12 cellular contexts compared by ENCODE assay signal in the genomic region with DNA sequence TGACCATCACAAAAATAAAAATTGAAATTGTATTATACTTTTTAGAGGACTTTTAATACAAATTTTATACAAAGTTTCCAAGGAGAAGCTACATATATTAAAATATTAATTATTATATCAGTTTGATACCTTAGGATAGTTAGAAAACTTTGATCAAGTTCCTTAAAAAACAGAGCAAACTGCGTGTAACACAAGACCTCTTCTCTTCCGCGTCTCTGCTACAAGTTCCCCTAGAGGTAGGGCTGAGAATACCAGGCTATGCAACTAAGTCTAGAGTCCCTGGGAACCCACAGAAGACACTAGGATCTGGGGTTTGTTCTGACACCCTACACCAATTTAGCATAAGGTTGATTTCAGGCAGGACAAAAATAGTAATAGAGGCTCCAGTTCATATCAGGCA.
DNase-seq lines count a peak whose midpoint lies in the region; TF ChIP-seq lines count a peak whose summit lies in the region.
"Had no signal": no experiment of that assay in that cellular context is flagged by ENCODE, and none has a peak within 500 bp of the region (broad histone marks: within the 10 kb centered on the region; RNA-seq: fewer than 3 reads in every experiment).

No MANE protein-coding gene starts in this region.

- intact Hi-C loops in uterus (cut with DNase I; ENCODE audit: low total_unique reads), result no loop called here

- no peaks in the 10 kb centered on the region for H3K4me1 Mint-ChIP-seq in neural progenitor cell

- H3K9me3 Mint-ChIP-seq in neural progenitor cell, result no peaks in the 10 kb centered on the region

- no peaks in the 10 kb centered on the region for H3K79me2 ChIP-seq in neural progenitor cell (ENCODE audit: low read depth)

- H2AFZ ChIP-seq in neural progenitor cell (replicated peaks), result no peak overlapping the region

- H3K27me3 ChIP-seq in neural progenitor cell, result no peaks in the 10 kb centered on the region
- no peaks in the 10 kb centered on the region for H3K27me3 ChIP-seq in uterus

- TF ChIP-seq POLR2A in uterus (IDR thresholded peaks at IDR 0.05), result no peak

- H3K4me3 Mint-ChIP-seq in neural progenitor cell, result no peak overlapping the region
- H3K4me3 Mint-ChIP-seq: activated naive CD4-positive, alpha-beta T cell treated with anti-CD3 and anti-CD28 coated beads for 36 hours had no signal

- H3K36me3 ChIP-seq in neural progenitor cell (no peaks in the 10 kb centered on the region), uterus (peaks cover 0 to 3% of the 10 kb centered on the region in 2 donors)

- no peak overlapping the region for H3K27ac Mint-ChIP-seq in neural progenitor cell
- H3K27ac Mint-ChIP-seq: activated naive CD4-positive, alpha-beta T cell treated with anti-CD3 and anti-CD28 coated beads for 36 hours had no signal

- no peak overlapping the region for H3K9ac ChIP-seq in neural progenitor cell

- H3K9me3 ChIP-seq in neural progenitor cell (ENCODE audit: low read depth) (no peaks in the 10 kb centered on the region), uterus (no peaks in the 10 kb centered on the region)

- H3K4me3 ChIP-seq in choroid plexus epithelial cell (ENCODE audit: low read depth, low read length) (no peak overlapping the region), neural progenitor cell (no peak overlapping the region), uterus (no peak overlapping the region)

- H3F3A ChIP-seq in neural progenitor cell (ENCODE audit: low read depth), result no peaks in the 10 kb centered on the region

- H3K27ac ChIP-seq in neural progenitor cell, result no peak overlapping the region
- no peak overlapping the region for H3K27ac ChIP-seq in uterus
- H3K27ac ChIP-seq: epithelial cell of prostate had no signal

- no peaks in the 10 kb centered on the region for H3K36me3 Mint-ChIP-seq in neural progenitor cell

- no peaks in the 10 kb centered on the region for H4K20me1 ChIP-seq in neural progenitor cell (ENCODE audit: low read depth)

- peak; percentile 2 to 10 for DNase-seq in Kasumi-1 (lab: John Stamatoyannopoulos, UW)
- peak; percentile 57 for DNase-seq in choroid plexus epithelial cell (ENCODE audit: low read depth)
- peak; percentile 49 for DNase-seq in neural progenitor cell (ENCODE audit: low spot score)
- DNase-seq in DMS114 treated with DMSO at 0.1 percent for 48 hours (lab: John Stamatoyannopoulos, UW; ENCODE audit: unreplicated experiment), result no peak
- DNase-seq in islet precursor cell, result no peak
- no peak for DNase-seq in NCI-H345 treated with DMSO at 0.1 percent for 48 hours (lab: John Stamatoyannopoulos, UW; ENCODE audit: unreplicated experiment)
- no peak for DNase-seq in uterus
- DNase-seq: activated naive CD4-positive, alpha-beta T cell treated with anti-CD3 and anti-CD28 coated beads for 36 hours; midbrain; NCI-H510A treated with DMSO at 0.1 percent for 48 hours had no signal

- H3K27me3 Mint-ChIP-seq in neural progenitor cell (ENCODE audit: insufficient read depth, low read depth), result no peaks in the 10 kb centered on the region

- no peak overlapping the region for H3K4me2 ChIP-seq in neural progenitor cell

- no peaks in the 10 kb centered on the region for H3K4me1 ChIP-seq in neural progenitor cell
- no peaks in the 10 kb centered on the region for H3K4me1 ChIP-seq in uterus

- TF ChIP-seq CTCF in GM12874 (IDR thresholded peaks at IDR 0.05; ENCODE audit: insufficient read depth, low read depth, low read length) (peak; percentile 11; the same call in 1 of the 2 replicates), choroid plexus epithelial cell (conservative IDR thresholded peaks at IDR 0.05; ENCODE audit: low read depth, low read length) (peak; percentile 73), neural progenitor cell (IDR thresholded peaks at IDR 0.05) (peak; percentile 44), uterus (IDR thresholded peaks at IDR 0.05) (no peak)

Comparison
In these comparisons a context has a peak if more than half of its experiments do, and no peak if none do; other contexts are left out.
1. CTCF ChIP-seq: peak in GM12874 (single experiment), choroid plexus epithelial cell (single experiment) and neural progenitor cell (single experiment); none in uterus (0 of 4).
2. DNase-seq: peak in Kasumi-1 (2 of 2), choroid plexus epithelial cell (single experiment) and neural progenitor cell (single experiment); none in DMS114 treated with DMSO at 0.1 percent for 48 hours (single experiment), islet precursor cell (single experiment), NCI-H345 treated with DMSO at 0.1 percent for 48 hours (single experiment) and uterus (0 of 2).